ENCODE assay signal across 8 cellular contexts in the genomic region with DNA sequence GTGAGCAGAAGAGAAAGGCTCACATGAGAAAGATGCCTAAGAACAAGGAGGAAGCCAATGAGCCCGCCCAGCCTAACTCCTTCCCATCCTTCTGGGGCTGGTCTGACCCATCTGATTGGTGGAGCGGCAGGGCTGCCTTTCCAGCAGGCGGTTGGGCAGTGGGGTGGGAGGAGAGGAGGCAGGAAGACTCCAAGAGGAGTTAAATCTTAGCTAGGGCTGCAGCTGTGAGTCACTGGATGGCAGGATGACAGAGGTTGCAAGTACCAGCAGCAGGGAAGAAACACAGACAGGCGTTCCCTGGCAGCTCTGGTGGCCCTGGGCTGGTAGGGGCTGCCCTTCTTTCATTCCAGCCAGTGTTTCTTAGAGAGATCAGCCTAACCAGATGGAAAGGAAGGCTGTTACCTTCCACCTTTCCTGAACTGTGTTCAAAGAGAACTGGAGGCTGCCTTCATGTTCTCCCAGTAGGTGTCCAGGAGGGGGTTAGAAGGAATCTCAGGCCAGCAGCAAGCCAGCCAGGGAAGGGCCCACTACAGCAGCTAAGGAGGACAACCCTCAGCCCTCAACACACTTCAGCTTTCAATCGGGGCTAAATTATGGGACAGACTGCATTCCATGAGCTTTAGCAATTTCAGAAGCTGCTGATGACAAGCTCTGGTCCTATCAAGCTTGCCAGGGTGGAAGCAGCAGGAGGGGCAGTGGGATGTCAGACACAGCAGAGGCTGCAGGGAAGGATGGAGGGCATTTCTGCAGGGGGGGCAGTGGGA. TPM values are rescaled to one million over a fixed set of nuclear protein-coding genes. Genes with fewer than 3 reads are reported as not detected.
DNase-seq lines count a peak whose midpoint lies in the region; ATAC-seq and TF ChIP-seq lines count a peak whose summit lies in the region.

No MANE protein-coding gene starts in this region.

- H3K4me1 ChIP-seq in smooth muscle cell (ENCODE audit: low read depth): peaks cover 47% of the 10 kb centered on the region

- no peaks in the 10 kb centered on the region for H3K27me3 Mint-ChIP-seq in MCF 10A (ENCODE audit: insufficient read depth, unreplicated experiment)

- intact Hi-C loops in MCF 10A (cut with micrococcal nuclease): loop anchor here (2.0 to 5.0 kb wide), 3 partner anchors 49 to 113 kb away; no protein-coding TSS in a partner anchor

- no peaks in the 10 kb centered on the region for H3K36me3 ChIP-seq in smooth muscle cell (ENCODE audit: low read depth)

- BruUV-seq in MCF 10A (replicated peaks; lab: Mats Ljungman, UMichigan): no TSS peak

- H3F3A ChIP-seq in smooth muscle cell (ENCODE audit: low read depth): peaks cover 40% of the 10 kb centered on the region

- H4K20me1 ChIP-seq in smooth muscle cell (ENCODE audit: low read depth): peaks cover 58% of the 10 kb centered on the region

- 5% methylated on average over 5 of the region's 5 CpGs for WGBS in smooth muscle cell (ENCODE audit: low lambda C conversion rate)

- peak overlapping the region; percentile 98 for H3K27ac ChIP-seq in smooth muscle cell (ENCODE audit: low read depth)

- H3K9me3 Mint-ChIP-seq in MCF 10A (ENCODE audit: unreplicated experiment): no peaks in the 10 kb centered on the region

- no peaks in the 10 kb centered on the region for H3K9me3 ChIP-seq in smooth muscle cell (replicated peaks; ENCODE audit: low read depth)

- H3K4me1 Mint-ChIP-seq in MCF 10A (ENCODE audit: insufficient read depth, unreplicated experiment): peaks cover 47% of the 10 kb centered on the region

- H2AFZ ChIP-seq in smooth muscle cell (ENCODE audit: low read depth): no peak overlapping the region

- ATAC-seq in HG03439 (IDR thresholded peaks at IDR 0.05; ENCODE audit: unreplicated experiment): no peak
- ATAC-seq in GM19452 (IDR thresholded peaks at IDR 0.05; ENCODE audit: unreplicated experiment): no peak
- no peak for ATAC-seq in activated CD4-positive, CD25-positive, alpha-beta regulatory T cell treated with anti-CD3 and anti-CD28 coated beads, Interleukin-2, amount 50 U/mL, for 24 hours

- peak overlapping the region; percentile 70 for H3K4me2 ChIP-seq in smooth muscle cell

- TF ChIP-seq CTCF in MCF 10A (IDR thresholded peaks at IDR 0.05; ENCODE audit: unreplicated experiment) (no peak), smooth muscle cell (IDR thresholded peaks at IDR 0.05; ENCODE audit: borderline replicate concordance, insufficient read depth, poor library complexity, severe bottlenecking) (no peak)

- no peaks in the 10 kb centered on the region for H3K36me3 Mint-ChIP-seq in MCF 10A (ENCODE audit: insufficient read depth, unreplicated experiment)

- H3K27ac Mint-ChIP-seq in MCF 10A (ENCODE audit: low read depth, unreplicated experiment): no peak overlapping the region

- POLR2A ChIA-PET in MCF 10A (lab: Yijun Ruan, JAX): interaction anchor here (0.6 to 1.2 kb wide), 8 partner anchors 14 to 73 kb away, joined by 3 to 7 read pairs (median 4); a partner anchor contains a TSS

- H3K27me3 ChIP-seq in smooth muscle cell (ENCODE audit: low read depth): no peaks in the 10 kb centered on the region

- peak; percentile 98 for DNase-seq in GM04504 (ENCODE audit: low read depth)
- DNase-seq in NOMO-1 (lab: John Stamatoyannopoulos, UW; ENCODE audit: unreplicated experiment in 2 of 2): peak; percentile 54 to 80
- DNase-seq in MCF 10A (ENCODE audit: unreplicated experiment): peak; percentile 95
- DNase-seq in iPS-NIHi7 (ENCODE audit: extremely low spot score): peak; percentile 87
- DNase-seq in smooth muscle cell (lab: John Stamatoyannopoulos, UW; ENCODE audit: unreplicated experiment): peak; percentile 55

- CTCF ChIA-PET in MCF 10A (lab: Yijun Ruan, JAX): interaction anchor here (0.7 kb wide), 1 partner anchor 43 kb away, joined by 3 read pairs; no protein-coding TSS in a partner anchor

- peak overlapping the region; percentile 76 for H3K9ac ChIP-seq in smooth muscle cell (ENCODE audit: low read depth)

- peak overlapping the region; percentile 7 for H3K4me3 Mint-ChIP-seq in MCF 10A (ENCODE audit: unreplicated experiment)

- H3K79me2 ChIP-seq in smooth muscle cell (ENCODE audit: low read depth): peaks cover 80% of the 10 kb centered on the region

- H3K4me3 ChIP-seq in smooth muscle cell: no peak overlapping the region

RNA-seq across cellular contexts. Expression of a gene that starts 50.3 kb away (rescaled TPM):
- total RNA-seq in MCF 10A (2022): 24.3 and 29.8 TPM in 2 replicates
- 123 and 155 TPM in 2 replicates for total RNA-seq in smooth muscle cell
- polyA plus RNA-seq in smooth muscle cell: 71.8 and 106 TPM in 2 replicates
